Comparison of ENCODE assay signal across 30 cellular contexts in genomic region chr22:19814428-19814827, GRCh38. TPM values are rescaled to one million over a fixed set of nuclear protein-coding genes. Genes with fewer than 3 reads are reported as not detected.
"Had no signal": no experiment of that assay in that cellular context is flagged by ENCODE, and none has a peak within 500 bp of the region (broad histone marks: within the 10 kb centered on the region; RNA-seq: fewer than 3 reads in every experiment).

No MANE protein-coding gene starts in this region.

- H3K27me3 ChIP-seq: colonic mucosa, dorsolateral prefrontal cortex, gastroesophageal sphincter, hepatocyte, right atrium auricular region, testis, transverse colon had no signal

- H3K9me3 ChIP-seq: colonic mucosa, gastroesophageal sphincter, right atrium auricular region, testis, transverse colon had no signal

- ATAC-seq: activated CD8-positive, alpha-beta T cell treated with anti-CD3 and anti-CD28 coated beads, Interleukin-2, amount 10 ng/mL, durations not matched to agents 7 days and 5 days; effector memory CD8-positive, alpha-beta T cell; gastroesophageal sphincter; left colon had no signal

- H3K36me3 ChIP-seq: colonic mucosa, right atrium auricular region, transverse colon, WERI-Rb-1 had no signal

- H3K27ac ChIP-seq: colonic mucosa, dorsolateral prefrontal cortex, gastroesophageal sphincter, hepatocyte, parathyroid adenoma, right atrium auricular region, testis, transverse colon, WERI-Rb-1 had no signal

- H3K4me3 ChIP-seq: colonic mucosa, dorsolateral prefrontal cortex, gastroesophageal sphincter, hepatocyte, right atrium auricular region, smooth muscle cell, testis, transverse colon had no signal

- H3K9ac ChIP-seq: parathyroid adenoma had no signal

- H3K4me1 ChIP-seq: colonic mucosa, gastroesophageal sphincter, parathyroid adenoma, transverse colon had no signal

- H3K27ac Mint-ChIP-seq: activated CD4-positive, alpha-beta T cell treated with anti-CD3 and anti-CD28 coated beads, Interleukin-2, amount 10 ng/mL, durations not matched to agents 7 days and 5 days; activated CD8-positive, alpha-beta T cell treated with anti-CD3 and anti-CD28 coated beads, Interleukin-2, amount 10 ng/mL, durations not matched to agents 7 days and 5 days; activated naive CD8-positive, alpha-beta T cell; activated T-helper 2 cell treated with anti-CD3 and anti-CD28 coated beads, Interferon-gamma antibody, Interleukin-2, Interleukin-4, amounts not matched to agents 10 μg/mL and 5 μg/mL and 100 μg/mL, durations not matched to agents 14 hours and 24 hours and 36 hours; effector memory CD8-positive, alpha-beta T cell; naive B cell had no signal

- H3K27me3 Mint-ChIP-seq: activated CD4-positive, alpha-beta T cell treated with anti-CD3 and anti-CD28 coated beads, Interleukin-2, amount 10 ng/mL, durations not matched to agents 7 days and 5 days; activated naive CD8-positive, alpha-beta T cell; effector memory CD8-positive, alpha-beta T cell; naive B cell had no signal

- DNase-seq: activated CD4-positive, alpha-beta T cell treated with anti-CD3 and anti-CD28 coated beads, Interleukin-2, amount 10 ng/mL, durations not matched to agents 7 days and 5 days; activated CD4-positive, CD25-positive, alpha-beta regulatory T cell treated with anti-CD3 and anti-CD28 coated beads, Interleukin-2, amount 50 U/mL, for 72 hours; activated CD8-positive, alpha-beta T cell treated with anti-CD3 and anti-CD28 coated beads, Interleukin-2, amount 10 ng/mL, durations not matched to agents 7 days and 5 days; activated T-cell treated with anti-CD3 and anti-CD28 coated beads, Interleukin-2, amount 50 U/mL, for 48 hours; anterior cingulate cortex; cerebellar nuclear complex; colonic mucosa; effector memory CD8-positive, alpha-beta T cell; islet precursor cell; left colon; mammary epithelial cell; naive B cell; nucleus accumbens; stimulated activated CD4-positive, alpha-beta T cell treated with anti-CD3 and anti-CD28 coated beads, Interleukin-1b, Interleukin-23, amount 100 ng/mL, for 48 hours; stimulated activated naive CD4-positive, alpha-beta T cell; T-helper 9 cell; transverse colon; WERI-Rb-1 had no signal

- H3K36me3 Mint-ChIP-seq: activated naive CD8-positive, alpha-beta T cell had no signal

- H3K9me3 Mint-ChIP-seq: activated CD4-positive, alpha-beta T cell treated with anti-CD3 and anti-CD28 coated beads, Interleukin-2, amount 10 ng/mL, durations not matched to agents 7 days and 5 days; activated T-helper 2 cell treated with anti-CD3 and anti-CD28 coated beads, Interferon-gamma antibody, Interleukin-2, Interleukin-4, amounts not matched to agents 10 μg/mL and 5 μg/mL and 100 μg/mL, durations not matched to agents 14 hours and 24 hours and 36 hours; effector memory CD8-positive, alpha-beta T cell; naive B cell had no signal

- H3K4me3 Mint-ChIP-seq: activated CD4-positive, alpha-beta T cell treated with anti-CD3 and anti-CD28 coated beads, Interleukin-2, amount 10 ng/mL, durations not matched to agents 7 days and 5 days; activated CD8-positive, alpha-beta T cell treated with anti-CD3 and anti-CD28 coated beads, Interleukin-2, amount 10 ng/mL, durations not matched to agents 7 days and 5 days; activated naive CD8-positive, alpha-beta T cell; effector memory CD8-positive, alpha-beta T cell; naive B cell had no signal

RNA-seq across cellular contexts. Expression of gene TBX1, which starts 53.9 kb away (rescaled TPM):
- total RNA-seq: activated CD4-positive, alpha-beta T cell treated with anti-CD3 and anti-CD28 coated beads, Interleukin-2, amount 10 ng/mL, durations not matched to agents 7 days and 5 days; fibroblast of lung; hepatocyte; smooth muscle cell; T-helper 1 cell treated with Interleukin-12 subunit alpha and Interleukin-12 subunit beta and Interleukin-4 antibody, amounts not matched to agents 30 ng/mL and 1 ng/mL, for 36 hours had no signal
- polyA plus RNA-seq: fibroblast of lung, mammary epithelial cell, neural cell, smooth muscle cell had no signal
